ENCODE assay signal across 1 cellular context in the genomic region with DNA sequence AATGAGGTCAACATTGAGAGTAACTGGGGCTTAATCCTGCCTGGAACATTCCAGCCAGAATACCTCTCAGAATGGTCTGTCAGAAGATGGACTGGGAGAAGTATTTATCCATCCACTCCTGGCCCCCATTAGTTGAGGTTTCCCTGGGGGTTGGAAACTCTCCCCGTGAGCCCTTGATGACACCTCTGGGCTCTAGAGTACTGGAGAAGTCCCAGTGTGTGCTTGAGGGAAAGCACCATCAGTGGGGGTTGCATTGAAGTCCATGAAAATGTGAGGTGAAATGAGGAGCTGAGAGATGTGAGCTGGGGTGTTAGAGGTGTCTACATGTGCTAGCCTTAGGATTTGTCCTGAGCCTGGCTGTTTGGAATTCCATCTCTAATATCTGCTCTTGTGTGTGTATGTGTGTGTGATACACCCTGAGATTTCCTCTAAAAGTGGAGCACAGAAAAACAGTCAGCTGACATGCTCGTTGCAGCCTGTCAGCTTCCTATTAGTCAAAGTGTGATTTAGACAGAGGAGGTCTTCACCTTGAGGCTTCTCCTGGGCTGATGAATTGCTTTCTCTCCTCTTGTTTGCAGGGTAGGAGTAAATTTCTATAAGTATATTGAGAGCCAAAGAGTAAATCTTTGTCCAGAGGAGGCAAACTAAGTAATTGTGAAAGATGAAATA.
TF ChIP-seq lines count a peak whose summit lies in the region.

No MANE protein-coding gene starts in this region.

TF ChIP-seq in IMR-90, 13 proteins besides CTCF, POLR2A, EP300 and RAD21 (continued from another document):
- TF ChIP-seq SMC3 (IDR thresholded peaks at IDR 0.05; ENCODE audit: low read depth, low read length): no peak
- TF ChIP-seq, protein P1, sequence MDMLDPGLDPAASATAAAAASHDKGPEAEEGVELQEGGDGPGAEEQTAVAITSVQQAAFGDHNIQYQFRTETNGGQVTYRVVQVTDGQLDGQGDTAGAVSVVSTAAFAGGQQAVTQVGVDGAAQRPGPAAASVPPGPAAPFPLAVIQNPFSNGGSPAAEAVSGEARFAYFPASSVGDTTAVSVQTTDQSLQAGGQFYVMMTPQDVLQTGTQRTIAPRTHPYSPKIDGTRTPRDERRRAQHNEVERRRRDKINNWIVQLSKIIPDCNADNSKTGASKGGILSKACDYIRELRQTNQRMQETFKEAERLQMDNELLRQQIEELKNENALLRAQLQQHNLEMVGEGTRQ (IDR thresholded peaks at IDR 0.05; ENCODE audit: low read depth, low read length): no peak
